28 cellular contexts compared by ENCODE assay signal in the genomic region with DNA sequence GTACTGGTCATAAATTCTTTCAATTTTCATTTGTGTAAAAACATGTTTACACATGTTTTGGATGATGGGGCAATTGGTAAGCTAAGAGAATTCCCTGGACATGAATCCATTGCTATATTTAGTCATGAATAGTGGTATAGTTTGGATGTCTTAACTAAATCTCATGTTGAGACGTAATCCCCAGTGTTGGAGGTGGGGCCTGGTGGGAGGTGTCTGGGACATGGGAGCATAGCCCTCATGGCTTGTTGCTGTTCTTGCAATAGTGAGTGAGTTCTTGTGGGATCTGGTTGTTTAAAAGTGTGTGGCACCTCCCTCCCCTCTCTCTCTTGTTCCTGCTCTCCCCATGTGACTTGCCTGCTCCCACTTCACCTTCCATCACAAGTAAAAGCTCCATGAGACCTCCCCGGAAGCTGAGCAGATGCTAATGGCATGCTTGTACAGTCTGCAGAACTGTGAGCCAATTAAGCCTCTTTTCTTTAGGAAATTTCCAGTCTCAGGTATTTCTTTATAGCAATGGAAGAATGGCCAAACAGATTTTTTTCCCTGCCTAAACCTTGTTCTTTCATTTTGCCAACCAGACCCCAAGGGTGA. TPM values are rescaled to one million over a fixed set of nuclear protein-coding genes. Genes with fewer than 3 reads are reported as not detected.
DNase-seq lines count a peak whose midpoint lies in the region; ATAC-seq, FAIRE-seq and TF ChIP-seq lines count a peak whose summit lies in the region.
"Had no signal": no experiment of that assay in that cellular context is flagged by ENCODE, and none has a peak within 500 bp of the region (broad histone marks: within the 10 kb centered on the region; RNA-seq: fewer than 3 reads in every experiment).

No MANE protein-coding gene starts in this region.

- H3K4me3 ChIP-seq in breast epithelium (no peak overlapping the region), GM12878 (no peak overlapping the region), fibroblast of mammary gland (ENCODE audit: control insufficient read depth, low read depth, low read length) (no peak overlapping the region)
- H3K4me3 ChIP-seq: BLaER1 treated with 17β-estradiol and CSF1 and Interleukin-3, amounts not matched to agents 10 nM and 100 nM; Peyer's patch; SJSA1 had no signal

- H3K79me2 ChIP-seq in GM12878 (ENCODE audit: control insufficient read depth, insufficient read depth, low read length): no peaks in the 10 kb centered on the region

- POLR2A ChIA-PET in MCF 10A (lab: Yijun Ruan, JAX) (interaction anchor here (0.6 kb wide), 1 partner anchor 102 kb away, joined by 3 read pairs; no protein-coding TSS in a partner anchor), GM12878 (lab: Charles Lee) (no interaction called here)

- ATAC-seq in GM12878: no peak
- ATAC-seq: Right ventricle myocardium inferior had no signal

- FAIRE-seq in GM12878 (lab: Jason Lieb, UNC): no peak
- peak; percentile 53 for FAIRE-seq in urothelium cell line (lab: Jason Lieb, UNC)
- FAIRE-seq: GM12892 had no signal

- no peak overlapping the region for H3K9ac ChIP-seq in GM12878 (ENCODE audit: control insufficient read depth, insufficient read depth, low read length)
- H3K9ac ChIP-seq: BLaER1 treated with 17β-estradiol and CSF1 and Interleukin-3, amounts not matched to agents 10 nM and 100 nM had no signal

- peaks cover 6% of the 10 kb centered on the region for H3K4me1 Mint-ChIP-seq in MCF 10A (ENCODE audit: insufficient read depth, unreplicated experiment)
- H3K4me1 Mint-ChIP-seq: CD4-positive, alpha-beta memory T cell had no signal

- in situ Hi-C loops in GM12878 (cut with MboI): no loop called here

- intact Hi-C loops in MCF 10A (cut with micrococcal nuclease) (no loop called here), breast epithelium (cut with DNase I; ENCODE audit: low total_unique reads) (no loop called here), GM12878 (cut with micrococcal nuclease; ENCODE audit: unreplicated experiment) (no loop called here)

- no peaks in the 10 kb centered on the region for H3K36me3 ChIP-seq in breast epithelium
- H3K36me3 ChIP-seq in GM12878 (ENCODE audit: control insufficient read depth in 2 of 2, insufficient read depth in 2 of 2, low read length in 1 of 2): no peaks in the 10 kb centered on the region
- H3K36me3 ChIP-seq: BLaER1 treated with 17β-estradiol and CSF1 and Interleukin-3, amounts not matched to agents 10 nM and 100 nM; Peyer's patch; SJSA1 had no signal

- no TSS peak for BruUV-seq in MCF 10A (replicated peaks; lab: Mats Ljungman, UMichigan)
- BruUV-seq in GM12878 (replicated peaks; lab: Mats Ljungman, UMichigan): no TSS peak

- TF ChIP-seq EP300 in GM12878 (IDR thresholded peaks at IDR 0.05; ENCODE audit: borderline replicate concordance in 1 of 2, control insufficient read depth in 1 of 2, low read depth in 2 of 2, low read length in 2 of 2): no peak

- H3K27ac Mint-ChIP-seq in MCF 10A (ENCODE audit: low read depth, unreplicated experiment): peak overlapping the region; percentile 77
- H3K27ac Mint-ChIP-seq: CD4-positive, alpha-beta memory T cell had no signal

- TF ChIP-seq CTCF in MCF 10A (IDR thresholded peaks at IDR 0.05; ENCODE audit: unreplicated experiment) (no peak), breast epithelium (IDR thresholded peaks at IDR 0.05) (no peak), GM12878 (IDR thresholded peaks at IDR 0.05 in 2 of 3, conservative IDR thresholded peaks at IDR 0.05 in 1 of 3; ENCODE audit: control insufficient read depth in 2 of 3, extremely low read depth in 1 of 3, insufficient read depth in 1 of 3, low read depth in 3 of 3, low read length in 3 of 3) (no peak), fibroblast of mammary gland (conservative IDR thresholded peaks at IDR 0.05; ENCODE audit: control insufficient read depth, insufficient read depth, low read depth, low read length) (no peak)

- WGBS in GM12878 (ENCODE audit: insufficient coverage, insufficient replicate concordance, low lambda C conversion rate, missing lambda C conversion rate): 34% methylated on average over 2 of the region's 2 CpGs

- H3K9me3 ChIP-seq in breast epithelium (peaks cover 6 to 17% of the 10 kb centered on the region in 2 donors), GM12878 (replicated peaks; ENCODE audit: control insufficient read depth, insufficient read depth, low read length) (no peaks in the 10 kb centered on the region; the same call in 1 of the 3 replicates)
- H3K9me3 ChIP-seq: Caco-2, Peyer's patch, SJSA1 had no signal

- no peaks in the 10 kb centered on the region for H3K36me3 Mint-ChIP-seq in MCF 10A (ENCODE audit: insufficient read depth, unreplicated experiment)

- H4K20me1 ChIP-seq in GM12878 (ENCODE audit: control insufficient read depth, insufficient read depth): no peaks in the 10 kb centered on the region
- H4K20me1 ChIP-seq: BLaER1 treated with 17β-estradiol and CSF1 and Interleukin-3, amounts not matched to agents 10 nM and 100 nM had no signal

- RAD21 ChIA-PET in GM12878 (lab: Charles Lee; ENCODE audit: unreplicated experiment): no interaction called here

- H3K27me3 Mint-ChIP-seq in MCF 10A (ENCODE audit: insufficient read depth, unreplicated experiment): no peaks in the 10 kb centered on the region

- SMC1A ChIA-PET in GM12878 (lab: Charles Lee; ENCODE audit: uncharacterized antibody, unreplicated experiment): no interaction called here

- H3K27me3 ChIP-seq in breast epithelium (no peaks in the 10 kb centered on the region), GM12878 (replicated peaks in 1 of 2; ENCODE audit: control insufficient read depth in 2 of 2, insufficient read depth in 2 of 2, low read length in 1 of 2) (no peaks in the 10 kb centered on the region)
- H3K27me3 ChIP-seq: BLaER1 treated with 17β-estradiol and CSF1 and Interleukin-3, amounts not matched to agents 10 nM and 100 nM; Peyer's patch; SJSA1 had no signal

- no peak overlapping the region for H3K4me2 ChIP-seq in GM12878 (ENCODE audit: control insufficient read depth, insufficient read depth)
- H3K4me2 ChIP-seq: BLaER1 treated with 17β-estradiol and CSF1 and Interleukin-3, amounts not matched to agents 10 nM and 100 nM had no signal

- no peak overlapping the region for H3K4me3 Mint-ChIP-seq in MCF 10A (ENCODE audit: unreplicated experiment)
- H3K4me3 Mint-ChIP-seq: CD4-positive, alpha-beta memory T cell; H9 had no signal

- CTCF ChIA-PET in MCF 10A (lab: Yijun Ruan, JAX) (no interaction called here), GM12878 (lab: Yijun Ruan, JAX) (no interaction called here)

- H3K27ac ChIP-seq in breast epithelium: no peak overlapping the region
- no peak overlapping the region for H3K27ac ChIP-seq in GM12878 (ENCODE audit: control insufficient read depth, insufficient read depth)
- H3K27ac ChIP-seq: BLaER1 treated with 17β-estradiol and CSF1 and Interleukin-3, amounts not matched to agents 10 nM and 100 nM; Peyer's patch; SJSA1 had no signal

- H3K4me1 ChIP-seq in breast epithelium: no peaks in the 10 kb centered on the region
- H3K4me1 ChIP-seq in GM12878 (ENCODE audit: control insufficient read depth, insufficient read depth, low read length): no peaks in the 10 kb centered on the region
- H3K4me1 ChIP-seq: Caco-2, Peyer's patch, SJSA1 had no signal

- peaks cover 8% of the 10 kb centered on the region for H3K9me3 Mint-ChIP-seq in MCF 10A (ENCODE audit: unreplicated experiment)

- DNase-seq in MCF 10A (ENCODE audit: unreplicated experiment) (peak; percentile 40), breast epithelium (ENCODE audit: low spot score in 2 of 2) (no peak), GM12878 (ENCODE audit: low read depth, low spot score) (no peak), fibroblast of mammary gland (ENCODE audit: low read depth) (peak; percentile 1), urothelium cell line (ENCODE audit: low spot score) (no peak), NCI-H1105 treated with DMSO at 0.1 percent for 48 hours (lab: John Stamatoyannopoulos, UW) (no peak)
- DNase-seq in activated CD4-positive, alpha-beta T cell treated with anti-CD3 and anti-CD28 coated beads for 48 hours: no peak
- no peak for DNase-seq in activated naive CD4-positive, alpha-beta T cell (lab: John Stamatoyannopoulos, UW)
- DNase-seq: 8988T; Caco-2; CD4-positive, alpha-beta memory T cell; DMS 273 treated with DMSO at 0.1 percent for 48 hours; DMS79 treated with DMSO at 0.1 percent for 48 hours; H9; MM.1S; NCI-H1048; NCI-H1436; NCI-H1930; NCI-H69; NK-92 treated with Interleukin-12 subunit alpha and Interleukin-12 subunit beta, amount 100 ng/mL, for 24 hours; Peyer's patch had no signal

- H2AFZ ChIP-seq in GM12878 (ENCODE audit: control insufficient read depth, low read depth, low read length): no peak overlapping the region

- TF ChIP-seq RAD21 in GM12878 (IDR thresholded peaks at IDR 0.05; ENCODE audit: insufficient read depth, low read depth, low read length): no peak

- no peak for TF ChIP-seq POLR2A in breast epithelium (IDR thresholded peaks at IDR 0.05)
- no peak for TF ChIP-seq POLR2A in GM12878 (IDR thresholded peaks at IDR 0.05; ENCODE audit: low read depth, low read length)

RNA-seq across cellular contexts. Expression of gene CTSG, which starts 33.6 kb away (rescaled TPM):
- total RNA-seq in MCF 10A (2022): not detected in 2 replicates
- 10 to 100 TPM in 1 of 3 donors, under 1 TPM in 2; 0.59 to 25.3 (median 0.98) TPM for total RNA-seq in breast epithelium
- not detected in 2 replicates for total RNA-seq in GM12878 (2013; cell fraction: nucleolus; rRNA removed)
- total RNA-seq in GM12878 (2014; rRNA removed): not detected in 2 replicates
- total RNA-seq in GM12878 (2014; rRNA removed; fragmentation: Illumina TruSeq; extraction: Trizol): not detected in 2 replicates
- total RNA-seq in GM12878 (2021): not detected in 2 replicates
- polyA plus RNA-seq in GM12878 (2011; ENCODE audit: low read depth): not detected
- polyA plus RNA-seq in GM12878 (2011; rRNA removed): not detected in 2 replicates
- polyA plus RNA-seq in GM12878 (2011; cell fraction: cytosol; rRNA removed): not detected in 2 replicates
- not detected in 2 replicates for polyA plus RNA-seq in GM12878 (2011; cell fraction: nucleus; rRNA removed)
- not detected in 2 replicates for polyA plus RNA-seq in GM12878 (2012)
- polyA plus RNA-seq in GM12878 (2014; fragmentation: Illumina TruSeq; extraction: Trizol): not detected in 2 replicates
- not detected for polyA plus RNA-seq in GM12878 (2014; fragmentation: Nextera tagmentation; extraction: Ambion mirVana)
- polyA plus RNA-seq in GM12878 (2014; rRNA removed): not detected in 2 replicates
- polyA plus RNA-seq in GM12878 (2016; fragmentation: Nextera tagmentation; extraction: Ambion mirVana): not detected
- polyA minus RNA-seq in GM12878 (2011; rRNA and poly(A)+ RNA removed): not detected in 2 replicates
- not detected in 2 replicates for polyA minus RNA-seq in GM12878 (2011; cell fraction: cytosol; rRNA and poly(A)+ RNA removed)
- polyA minus RNA-seq in GM12878 (2011; cell fraction: nucleus; rRNA and poly(A)+ RNA removed): not detected in 2 replicates
- total RNA-seq: Caco-2; CD4-positive, alpha-beta memory T cell; G401; H9; LHCN-M2; NCI-H460; SJSA1 had no signal
- polyA plus RNA-seq: CD4-positive, alpha-beta memory T cell had no signal

RNA-seq across cellular contexts. Expression of gene CMA1, which starts 34.4 kb away (rescaled TPM):
- total RNA-seq in MCF 10A (2022) (not detected in 2 replicates), breast epithelium (1 to 10 TPM in 1 of 3 donors, under 1 TPM in 1, not detected in 1; 0.66 to 7.2 TPM), GM12878 (2014; rRNA removed) (not detected in 2 replicates), GM12878 (2014; rRNA removed; fragmentation: Illumina TruSeq; extraction: Trizol) (not detected in 2 replicates), GM12878 (2021) (not detected in 2 replicates)
- not detected in 2 replicates for total RNA-seq in GM12878 (2013; cell fraction: nucleolus; rRNA removed)
- not detected for polyA plus RNA-seq in GM12878 (2011; ENCODE audit: low read depth)
- polyA plus RNA-seq in GM12878 (2011; rRNA removed) (not detected in 2 replicates), GM12878 (2014; fragmentation: Illumina TruSeq; extraction: Trizol) (not detected in 2 replicates), GM12878 (2014; fragmentation: Nextera tagmentation; extraction: Ambion mirVana) (not detected), GM12878 (2014; rRNA removed) (not detected in 2 replicates), GM12878 (2016; fragmentation: Nextera tagmentation; extraction: Ambion mirVana) (not detected)
- polyA plus RNA-seq in GM12878 (2011; cell fraction: cytosol; rRNA removed): 0.12 TPM in 1 of 2 replicates, not detected in the other
- not detected in 2 replicates for polyA plus RNA-seq in GM12878 (2011; cell fraction: nucleus; rRNA removed)
- polyA plus RNA-seq in GM12878 (2012): 0.18 and 0.21 TPM in 2 replicates
- not detected in 2 replicates for polyA minus RNA-seq in GM12878 (2011; rRNA and poly(A)+ RNA removed)
- polyA minus RNA-seq in GM12878 (2011; cell fraction: cytosol; rRNA and poly(A)+ RNA removed): not detected in 2 replicates
- not detected in 2 replicates for polyA minus RNA-seq in GM12878 (2011; cell fraction: nucleus; rRNA and poly(A)+ RNA removed)
- total RNA-seq: Caco-2; CD4-positive, alpha-beta memory T cell; G401; H9; LHCN-M2; NCI-H460; Peyer's patch; SJSA1 had no signal
- polyA plus RNA-seq: CD4-positive, alpha-beta memory T cell had no signal

Comparison
In these comparisons a context has a peak if more than half of its experiments do, and no peak if none do; other contexts are left out.
1. DNase-seq: peak in MCF 10A (single experiment) and fibroblast of mammary gland (single experiment); none in breast epithelium (0 of 2), GM12878 (single experiment), urothelium cell line (single experiment), NCI-H1105 treated with DMSO at 0.1 percent for 48 hours (single experiment), activated CD4-positive, alpha-beta T cell treated with anti-CD3 and anti-CD28 coated beads for 48 hours (single experiment) and activated naive CD4-positive, alpha-beta T cell (0 of 4).